Comparison of ENCODE assay signal across 9 cellular contexts in the genomic region with DNA sequence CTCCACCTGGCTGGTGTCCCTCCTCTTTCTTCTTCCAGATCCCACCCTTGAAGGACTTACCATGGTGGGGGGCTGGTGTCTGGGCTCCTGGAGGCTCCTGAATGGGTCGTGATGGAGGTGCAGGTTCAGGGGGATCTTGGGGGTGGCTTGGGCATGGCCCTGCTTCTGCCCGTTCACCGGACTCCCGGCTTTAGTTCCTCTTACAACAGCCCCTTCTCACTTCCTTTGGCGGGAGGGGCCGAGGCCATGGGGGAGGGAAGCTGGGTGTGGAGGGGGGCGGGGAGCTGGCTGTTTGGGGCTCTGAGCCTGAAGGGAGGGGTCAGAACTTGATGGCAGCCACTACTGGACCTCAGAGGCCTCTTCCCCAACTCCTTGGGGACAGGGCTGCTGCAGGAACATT. TPM values are rescaled to one million over a fixed set of nuclear protein-coding genes. Genes with fewer than 3 reads are reported as not detected.
DNase-seq lines count a peak whose midpoint lies in the region; ATAC-seq and TF ChIP-seq lines count a peak whose summit lies in the region.
"Had no signal": no experiment of that assay in that cellular context is flagged by ENCODE, and none has a peak within 500 bp of the region (broad histone marks: within the 10 kb centered on the region; RNA-seq: fewer than 3 reads in every experiment).

Gene MYO1F (minus strand): TSS at position 196 of the 400 bp plus-strand sequence. CDS start 133 bp downstream, at position 63.

- WGBS in lower leg skin, 2 donors = 10 to 15% methylated on average over 6 to 7 of the region's 7 CpGs
- 0 to 16% methylated on average over 1 to 6 of the region's 7 CpGs for WGBS in tibial nerve, 2 donors

- peak within 1 kb of the TSS; percentile 18 for H3K4me3 ChIP-seq in lower leg skin (ENCODE audit: low read depth, poor library complexity, severe bottlenecking)
- peak within 1 kb of the TSS in 3 of 4 donors; percentile 7 to 49 (median 43) for H3K4me3 ChIP-seq in tibial nerve

- H3K4me1 ChIP-seq in tibial nerve = peaks cover 0 to 28% (median 15%) of the 10 kb centered on the region in 4 donors

- no peak for ATAC-seq in activated CD8-positive, alpha-beta memory T cell treated with anti-CD3 and anti-CD28 coated beads, Interleukin-2, amount 10 ng/mL, durations not matched to agents 7 days and 5 days
- ATAC-seq in HG03095 (IDR thresholded peaks at IDR 0.05; ENCODE audit: unreplicated experiment) (no peak), GM21447 (IDR thresholded peaks at IDR 0.05; ENCODE audit: unreplicated experiment) (no peak)

- no peaks in the 10 kb centered on the region for H3K27me3 ChIP-seq in tibial nerve

- H3K36me3 ChIP-seq in tibial nerve = no peaks in the 10 kb centered on the region

- H3K27me3 Mint-ChIP-seq in activated CD8-positive, alpha-beta memory T cell treated with anti-CD3 and anti-CD28 coated beads, Interleukin-2, amount 10 ng/mL, durations not matched to agents 7 days and 5 days = peaks cover 7% of the 10 kb centered on the region
- H3K27me3 Mint-ChIP-seq in activated CD4-positive, alpha-beta memory T cell treated with anti-CD3 and anti-CD28 coated beads, Interleukin-2, amount 10 ng/mL, durations not matched to agents 7 days and 5 days = peaks cover 3% of the 10 kb centered on the region

- CTCF ChIA-PET in activated CD8-positive, alpha-beta memory T cell treated with anti-CD3 and anti-CD28 coated beads, Interleukin-2, amount 10 ng/mL, durations not matched to agents 7 days and 5 days (lab: Charles Lee) = interaction anchor here (0.7 to 9.4 kb wide), 25 partner anchors 10 to 224 kb away, joined by 3 to 216 read pairs (median 14); partner anchors contain the start of genes MARCHF2 and ZNF414
- CTCF ChIA-PET in activated CD4-positive, alpha-beta memory T cell treated with anti-CD3 and anti-CD28 coated beads, Interleukin-2, amount 10 ng/mL, durations not matched to agents 7 days and 5 days (lab: Charles Lee) = interaction anchor here (0.9 to 7.6 kb wide), 13 partner anchors 8 to 223 kb away, joined by 3 to 69 read pairs (median 6); partner anchors contain the start of genes MARCHF2 and ZNF414

- no peaks in the 10 kb centered on the region for H3K9me3 Mint-ChIP-seq in activated CD8-positive, alpha-beta memory T cell treated with anti-CD3 and anti-CD28 coated beads, Interleukin-2, amount 10 ng/mL, durations not matched to agents 7 days and 5 days (ENCODE audit: low read depth)
- peaks cover 6% of the 10 kb centered on the region for H3K9me3 Mint-ChIP-seq in activated CD4-positive, alpha-beta memory T cell treated with anti-CD3 and anti-CD28 coated beads, Interleukin-2, amount 10 ng/mL, durations not matched to agents 7 days and 5 days

- H3K27ac Mint-ChIP-seq in activated CD8-positive, alpha-beta memory T cell treated with anti-CD3 and anti-CD28 coated beads, Interleukin-2, amount 10 ng/mL, durations not matched to agents 7 days and 5 days = peak within 1 kb of the TSS; percentile 97
- peak within 1 kb of the TSS; percentile 96 for H3K27ac Mint-ChIP-seq in activated CD4-positive, alpha-beta memory T cell treated with anti-CD3 and anti-CD28 coated beads, Interleukin-2, amount 10 ng/mL, durations not matched to agents 7 days and 5 days

- intact Hi-C loops in lower leg skin (cut with DNase I; ENCODE audit: low total_unique reads) = no loop called here

- H3K4me3 Mint-ChIP-seq in activated CD8-positive, alpha-beta memory T cell treated with anti-CD3 and anti-CD28 coated beads, Interleukin-2, amount 10 ng/mL, durations not matched to agents 7 days and 5 days = peak within 1 kb of the TSS; percentile 83
- H3K4me3 Mint-ChIP-seq in activated CD4-positive, alpha-beta memory T cell treated with anti-CD3 and anti-CD28 coated beads, Interleukin-2, amount 10 ng/mL, durations not matched to agents 7 days and 5 days = peak within 1 kb of the TSS; percentile 95

- peak; percentile 63 for DNase-seq in activated CD8-positive, alpha-beta memory T cell treated with anti-CD3 and anti-CD28 coated beads, Interleukin-2, amount 10 ng/mL, durations not matched to agents 7 days and 5 days
- no peak for DNase-seq in activated CD8-positive, alpha-beta memory T cell treated with anti-CD3 and anti-CD28 coated beads, Interleukin-2, amount 50 U/mL, for 4 hours
- DNase-seq in activated CD4-positive, alpha-beta memory T cell treated with anti-CD3 and anti-CD28 coated beads, Interleukin-2, amount 10 ng/mL, durations not matched to agents 7 days and 5 days = peak; percentile 45
- DNase-seq in lower leg skin (ENCODE audit: low spot score in 2 of 2) (no peak), tibial nerve (ENCODE audit: low spot score in 2 of 2) (peak in 1 of 2 donors; percentile 43), NCI-H69 (lab: John Stamatoyannopoulos, UW) (no peak)
- DNase-seq: NCI-H1694 had no signal

- no peaks in the 10 kb centered on the region for H3K9me3 ChIP-seq in tibial nerve

- TF ChIP-seq CTCF in lower leg skin (IDR thresholded peaks at IDR 0.05) = no peak
- no peak for TF ChIP-seq CTCF in tibial nerve (IDR thresholded peaks at IDR 0.05)

- peaks cover 38% of the 10 kb centered on the region for H3K36me3 Mint-ChIP-seq in activated CD8-positive, alpha-beta memory T cell treated with anti-CD3 and anti-CD28 coated beads, Interleukin-2, amount 10 ng/mL, durations not matched to agents 7 days and 5 days
- H3K36me3 Mint-ChIP-seq in activated CD4-positive, alpha-beta memory T cell treated with anti-CD3 and anti-CD28 coated beads, Interleukin-2, amount 10 ng/mL, durations not matched to agents 7 days and 5 days (ENCODE audit: low read depth) = peaks cover 49% of the 10 kb centered on the region

- POLR2A ChIA-PET in activated CD4-positive, alpha-beta memory T cell treated with anti-CD3 and anti-CD28 coated beads, Interleukin-2, amount 10 ng/mL, durations not matched to agents 7 days and 5 days (lab: Charles Lee) = interaction anchor here (0.7 to 4.8 kb wide), 17 partner anchors 8 to 214 kb away, joined by 3 to 50 read pairs (median 5); partner anchors contain the start of genes HNRNPM, MARCHF2, RAB11B and ZNF414

- peak within 1 kb of the TSS in 1 of 4 donors; percentile 64 for H3K27ac ChIP-seq in tibial nerve

- TF ChIP-seq EP300 in tibial nerve (IDR thresholded peaks at IDR 0.05) = no peak

- H3K4me1 Mint-ChIP-seq in activated CD8-positive, alpha-beta memory T cell treated with anti-CD3 and anti-CD28 coated beads, Interleukin-2, amount 10 ng/mL, durations not matched to agents 7 days and 5 days = peaks cover 61% of the 10 kb centered on the region
- peaks cover 64% of the 10 kb centered on the region for H3K4me1 Mint-ChIP-seq in activated CD4-positive, alpha-beta memory T cell treated with anti-CD3 and anti-CD28 coated beads, Interleukin-2, amount 10 ng/mL, durations not matched to agents 7 days and 5 days

- no peak for TF ChIP-seq POLR2A in lower leg skin (IDR thresholded peaks at IDR 0.05)
- TF ChIP-seq POLR2A in tibial nerve (IDR thresholded peaks at IDR 0.05) = no peak

RNA-seq across cellular contexts. Expression of gene MYO1F, which starts in this region (rescaled TPM):
- 100 to 1,000 TPM; 250 to 441 TPM for total RNA-seq in activated CD8-positive, alpha-beta memory T cell treated with anti-CD3 and anti-CD28 coated beads, Interleukin-2, amount 10 ng/mL, durations not matched to agents 7 days and 5 days
- 100 to 1,000 TPM; 420 TPM for total RNA-seq in activated CD4-positive, alpha-beta memory T cell treated with anti-CD3 and anti-CD28 coated beads, Interleukin-2, amount 10 ng/mL, durations not matched to agents 7 days and 5 days
- total RNA-seq in lower leg skin (1 to 10 TPM; 2.2 to 6.3 (median 3.2) TPM), tibial nerve (10 to 100 TPM; 20.3 to 61.5 (median 21.7) TPM)

Comparison
In these comparisons a context has a peak if more than half of its experiments do, and no peak if none do; other contexts are left out.
1. RNA of gene MYO1F (total RNA-seq): 250 to 441 TPM in activated CD8-positive, alpha-beta memory T cell treated with anti-CD3 and anti-CD28 coated beads, Interleukin-2, amount 10 ng/mL, durations not matched to agents 7 days and 5 days and 420 TPM in activated CD4-positive, alpha-beta memory T cell treated with anti-CD3 and anti-CD28 coated beads, Interleukin-2, amount 10 ng/mL, durations not matched to agents 7 days and 5 days; 20.3 to 61.5 TPM in tibial nerve and 2.2 to 6.3 TPM in lower leg skin; every median in the first group is over 4 times any median in the second.
2. DNase-seq: peak in activated CD8-positive, alpha-beta memory T cell treated with anti-CD3 and anti-CD28 coated beads, Interleukin-2, amount 10 ng/mL, durations not matched to agents 7 days and 5 days (single experiment) and activated CD4-positive, alpha-beta memory T cell treated with anti-CD3 and anti-CD28 coated beads, Interleukin-2, amount 10 ng/mL, durations not matched to agents 7 days and 5 days (single experiment); none in activated CD8-positive, alpha-beta memory T cell treated with anti-CD3 and anti-CD28 coated beads, Interleukin-2, amount 50 U/mL, for 4 hours (single experiment), lower leg skin (0 of 2) and NCI-H69 (single experiment).